1 cellular context compared by ENCODE assay signal in the genomic region with DNA sequence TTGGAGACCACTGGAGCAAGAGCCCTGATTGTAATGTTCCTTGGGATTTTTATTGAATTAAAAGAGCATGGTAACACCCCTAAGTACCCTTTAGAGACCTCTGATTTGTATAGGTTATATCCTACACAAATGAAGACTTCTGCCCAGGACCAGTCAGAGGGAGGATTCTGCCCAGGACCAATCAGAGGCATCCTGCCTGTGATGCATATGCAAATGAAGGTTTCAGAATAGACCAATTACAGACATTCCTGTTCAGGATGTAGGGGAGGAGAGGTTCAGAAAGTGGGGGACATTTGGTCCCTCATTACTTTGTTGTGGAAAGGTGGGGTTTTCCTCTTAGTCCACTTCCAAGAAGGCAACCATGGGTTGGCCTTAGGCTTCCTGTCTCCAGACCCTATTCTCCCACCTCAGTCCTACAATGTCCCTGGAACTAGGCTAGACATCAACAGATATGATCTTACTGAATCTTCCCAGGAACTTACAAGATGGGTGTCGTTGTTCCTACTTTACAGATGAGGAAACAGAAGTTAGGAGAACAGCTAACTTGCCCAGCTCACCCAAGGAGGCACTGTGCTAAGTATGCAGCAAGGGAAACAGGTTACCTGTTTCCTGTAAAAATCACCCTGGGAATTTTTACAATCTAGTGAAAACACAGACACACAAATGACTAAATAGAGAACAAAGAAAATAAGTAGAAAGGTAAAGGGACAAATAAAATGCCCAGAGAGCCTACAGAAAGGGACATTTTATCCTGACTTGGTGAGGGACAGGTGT.
TF ChIP-seq lines count a peak whose summit lies in the region.

No MANE protein-coding gene starts in this region.

TF ChIP-seq in GM23338, 12 proteins besides CTCF, POLR2A, EP300 and RAD21 (continued from another document):
- TF ChIP-seq, protein P1, sequence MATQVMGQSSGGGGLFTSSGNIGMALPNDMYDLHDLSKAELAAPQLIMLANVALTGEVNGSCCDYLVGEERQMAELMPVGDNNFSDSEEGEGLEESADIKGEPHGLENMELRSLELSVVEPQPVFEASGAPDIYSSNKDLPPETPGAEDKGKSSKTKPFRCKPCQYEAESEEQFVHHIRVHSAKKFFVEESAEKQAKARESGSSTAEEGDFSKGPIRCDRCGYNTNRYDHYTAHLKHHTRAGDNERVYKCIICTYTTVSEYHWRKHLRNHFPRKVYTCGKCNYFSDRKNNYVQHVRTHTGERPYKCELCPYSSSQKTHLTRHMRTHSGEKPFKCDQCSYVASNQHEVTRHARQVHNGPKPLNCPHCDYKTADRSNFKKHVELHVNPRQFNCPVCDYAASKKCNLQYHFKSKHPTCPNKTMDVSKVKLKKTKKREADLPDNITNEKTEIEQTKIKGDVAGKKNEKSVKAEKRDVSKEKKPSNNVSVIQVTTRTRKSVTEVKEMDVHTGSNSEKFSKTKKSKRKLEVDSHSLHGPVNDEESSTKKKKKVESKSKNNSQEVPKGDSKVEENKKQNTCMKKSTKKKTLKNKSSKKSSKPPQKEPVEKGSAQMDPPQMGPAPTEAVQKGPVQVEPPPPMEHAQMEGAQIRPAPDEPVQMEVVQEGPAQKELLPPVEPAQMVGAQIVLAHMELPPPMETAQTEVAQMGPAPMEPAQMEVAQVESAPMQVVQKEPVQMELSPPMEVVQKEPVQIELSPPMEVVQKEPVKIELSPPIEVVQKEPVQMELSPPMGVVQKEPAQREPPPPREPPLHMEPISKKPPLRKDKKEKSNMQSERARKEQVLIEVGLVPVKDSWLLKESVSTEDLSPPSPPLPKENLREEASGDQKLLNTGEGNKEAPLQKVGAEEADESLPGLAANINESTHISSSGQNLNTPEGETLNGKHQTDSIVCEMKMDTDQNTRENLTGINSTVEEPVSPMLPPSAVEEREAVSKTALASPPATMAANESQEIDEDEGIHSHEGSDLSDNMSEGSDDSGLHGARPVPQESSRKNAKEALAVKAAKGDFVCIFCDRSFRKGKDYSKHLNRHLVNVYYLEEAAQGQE (IDR thresholded peaks at IDR 0.05; ENCODE audit: unreplicated experiment), result no peak
- TF ChIP-seq STAT1 (IDR thresholded peaks at IDR 0.05; ENCODE audit: unreplicated experiment) (no peak), ZNF331 (CRISPR knock-in tag; IDR thresholded peaks at IDR 0.05; ENCODE audit: low read depth) (no peak), ZNF462 (CRISPR knock-in tag; IDR thresholded peaks at IDR 0.05) (no peak), NANOG (IDR thresholded peaks at IDR 0.05; ENCODE audit: borderline replicate concordance) (no peak), POLR2AphosphoS5 (IDR thresholded peaks at IDR 0.05; ENCODE audit: low read depth) (no peak), CREB1 (CRISPR knock-in tag; IDR thresholded peaks at IDR 0.05; ENCODE audit: low read depth) (no peak), ZNF114 (CRISPR knock-in tag; IDR thresholded peaks at IDR 0.05) (no peak), JUNB (IDR thresholded peaks at IDR 0.05; ENCODE audit: unreplicated experiment) (no peak), EZH2phosphoT487 (IDR thresholded peaks at IDR 0.05; ENCODE audit: unreplicated experiment) (no peak)
